ENCODE assay signal across 13 cellular contexts in the genomic region with DNA sequence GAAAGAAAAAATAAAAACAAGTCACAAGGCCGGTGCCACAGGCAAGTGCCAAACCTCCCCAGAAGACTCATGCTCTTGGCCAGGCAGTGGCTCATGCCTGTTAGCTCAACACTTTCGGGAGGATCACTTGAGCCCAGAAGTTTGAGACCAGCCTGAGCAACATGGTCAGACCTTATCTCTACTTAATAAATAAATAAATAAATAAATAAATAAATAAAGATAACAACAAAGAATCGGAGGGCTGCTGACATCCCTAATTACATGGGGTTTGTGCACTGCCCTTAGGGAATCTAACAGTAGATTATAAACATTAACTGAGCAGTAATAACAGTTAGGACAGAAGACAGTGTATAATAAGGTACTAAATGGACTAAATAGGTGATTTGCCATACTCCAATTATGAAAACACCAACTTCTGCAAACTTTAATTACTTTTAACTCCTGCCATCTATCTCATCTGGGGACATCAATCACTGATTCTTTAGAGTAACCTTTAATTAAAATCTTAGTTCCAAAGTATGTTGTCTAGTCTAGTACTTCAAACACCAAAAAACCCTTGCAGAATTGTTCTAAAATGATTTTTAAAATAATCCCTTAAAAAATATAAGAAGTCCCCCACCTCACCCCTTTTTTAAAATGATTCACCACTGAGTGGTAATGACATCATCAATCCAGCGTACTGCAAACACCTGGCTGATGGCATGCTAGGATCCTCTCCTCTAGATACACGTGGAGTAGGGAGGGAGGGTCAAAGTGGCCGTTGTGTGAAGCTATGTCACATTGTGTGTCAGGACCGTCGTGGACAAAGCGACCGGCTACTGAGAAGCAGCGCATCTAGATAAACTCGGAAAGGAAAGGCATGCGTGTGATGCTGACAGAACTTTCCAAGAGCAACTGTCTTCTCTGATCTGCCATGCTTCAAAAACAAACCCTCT. TPM values are rescaled to one million over a fixed set of nuclear protein-coding genes. Genes with fewer than 3 reads are reported as not detected.
DNase-seq lines count a peak whose midpoint lies in the region; ATAC-seq and TF ChIP-seq lines count a peak whose summit lies in the region.
"Had no signal": no experiment of that assay in that cellular context is flagged by ENCODE, and none has a peak within 500 bp of the region (broad histone marks: within the 10 kb centered on the region; RNA-seq: fewer than 3 reads in every experiment).

No MANE protein-coding gene starts in this region.

- intact Hi-C loops in CD14-positive monocyte (cut with micrococcal nuclease): no loop called here
- intact Hi-C loops in CD4-positive, alpha-beta memory T cell (cut with micrococcal nuclease): no loop called here
- intact Hi-C loops in OCI-LY7 (cut with micrococcal nuclease; ENCODE audit: unreplicated experiment): no loop called here

- CTCF ChIA-PET in CD4-positive, alpha-beta memory T cell (lab: Charles Lee; ENCODE audit: partially characterized antibody): no interaction called here
- CTCF ChIA-PET in OCI-LY7 (lab: Charles Lee; ENCODE audit: unreplicated experiment): interaction anchor here (0.5 kb wide), 1 partner anchor 465 kb away, joined by 4 read pairs; no protein-coding TSS in a partner anchor

- H3K27ac Mint-ChIP-seq in CD14-positive monocyte: peak overlapping the region in 5 of 7 donors; percentile 89 to 96 (median 95)
- peak overlapping the region; percentile 91 to 97 (median 95) for H3K27ac Mint-ChIP-seq in CD4-positive, alpha-beta memory T cell
- peak overlapping the region; percentile 91 to 97 (median 94) for H3K27ac Mint-ChIP-seq in immature natural killer cell

- peaks cover 0 to 4% (median 0%) of the 10 kb centered on the region in 3 donors for H3K27me3 Mint-ChIP-seq in CD14-positive monocyte (ENCODE audit: low read depth in 3 of 3)
- H3K27me3 Mint-ChIP-seq in CD4-positive, alpha-beta memory T cell: no peaks in the 10 kb centered on the region
- no peaks in the 10 kb centered on the region for H3K27me3 Mint-ChIP-seq in activated T-cell treated with anti-CD3 and anti-CD28 coated beads, Interleukin-2, amount 50 U/mL, for 4 hours (ENCODE audit: low read depth)
- peaks cover 0 to 24% (median 15%) of the 10 kb centered on the region in 3 donors for H3K27me3 Mint-ChIP-seq in immature natural killer cell (ENCODE audit: low read depth in 3 of 3)

- H3K9me3 Mint-ChIP-seq in CD14-positive monocyte (no peaks in the 10 kb centered on the region), immature natural killer cell (no peaks in the 10 kb centered on the region)
- H3K9me3 Mint-ChIP-seq in CD4-positive, alpha-beta memory T cell: peaks cover 0 to 5% (median 0%) of the 10 kb centered on the region in 8 donors
- no peaks in the 10 kb centered on the region for H3K9me3 Mint-ChIP-seq in activated T-cell treated with anti-CD3 and anti-CD28 coated beads, Interleukin-2, amount 50 U/mL, for 4 hours

- DNase-seq in CD14-positive monocyte (ENCODE audit: low spot score): no peak
- peak in 2 of 5 donors; percentile 41 to 76 for DNase-seq in CD4-positive, alpha-beta memory T cell
- DNase-seq in activated T-cell treated with anti-CD3 and anti-CD28 coated beads, Interleukin-2, amount 50 U/mL, for 4 hours: no peak
- DNase-seq in immature natural killer cell: no peak
- DNase-seq in NCI-H82 treated with DMSO at 0.1 percent for 48 hours (lab: John Stamatoyannopoulos, UW; ENCODE audit: unreplicated experiment): no peak
- no peak for DNase-seq in OCI-LY7 (ENCODE audit: low spot score)
- DNase-seq: colonic mucosa, NCI-H1048, NCI-H2171, SJCRH30 had no signal

- peak; percentile 49 to 57 for ATAC-seq in activated T-cell treated with anti-CD3 and anti-CD28 coated beads, Interleukin-2, amount 50 U/mL, for 4 hours
- no peak for ATAC-seq in GM21737 (IDR thresholded peaks at IDR 0.05; ENCODE audit: unreplicated experiment)

- no peak overlapping the region for H3K4me2 ChIP-seq in OCI-LY7 (ENCODE audit: low read length)

- POLR2A ChIA-PET in CD4-positive, alpha-beta memory T cell (lab: Charles Lee; ENCODE audit: partially characterized antibody): interaction anchor here (0.7 to 28.3 kb wide), 6 partner anchors 8 to 66 kb away, joined by 3 to 961 read pairs (median 4); partner anchors contain the start of gene CYTH1
- POLR2A ChIA-PET in OCI-LY7 (lab: Charles Lee): interaction anchor here (1.9 kb wide), 1 partner anchor 13 kb away, joined by 4 read pairs; no protein-coding TSS in a partner anchor

- H3K4me3 Mint-ChIP-seq in CD14-positive monocyte (no peak overlapping the region), immature natural killer cell (peak overlapping the region; percentile 46 to 86 (median 76))
- peak overlapping the region; percentile 69 to 88 (median 76) for H3K4me3 Mint-ChIP-seq in CD4-positive, alpha-beta memory T cell
- peak overlapping the region; percentile 64 for H3K4me3 Mint-ChIP-seq in activated T-cell treated with anti-CD3 and anti-CD28 coated beads, Interleukin-2, amount 50 U/mL, for 4 hours

- no peaks in the 10 kb centered on the region for H3K27me3 ChIP-seq in CD4-positive, alpha-beta memory T cell (ENCODE audit: insufficient read depth, low read length)
- H3K27me3 ChIP-seq: colonic mucosa, esophagus muscularis mucosa, SJCRH30 had no signal

- no peak overlapping the region for H2AFZ ChIP-seq in OCI-LY7 (ENCODE audit: low read length)

- peaks cover 85% of the 10 kb centered on the region for H3K4me1 Mint-ChIP-seq in CD14-positive monocyte
- H3K4me1 Mint-ChIP-seq in CD4-positive, alpha-beta memory T cell: peaks cover 62 to 92% (median 80%) of the 10 kb centered on the region in 4 donors
- peaks cover 86% of the 10 kb centered on the region for H3K4me1 Mint-ChIP-seq in activated T-cell treated with anti-CD3 and anti-CD28 coated beads, Interleukin-2, amount 50 U/mL, for 4 hours (ENCODE audit: low read depth)
- H3K4me1 Mint-ChIP-seq in immature natural killer cell: peaks cover 92 to 95% of the 10 kb centered on the region in 2 donors

- TF ChIP-seq CTCF in CD14-positive monocyte (IDR thresholded peaks at IDR 0.05): no peak
- no peak for TF ChIP-seq CTCF in OCI-LY7 (conservative IDR thresholded peaks at IDR 0.05; ENCODE audit: low read length)

- no TSS peak for BruUV-seq in OCI-LY7 (replicated peaks; lab: Mats Ljungman, UMichigan)

- H3K36me3 ChIP-seq in CD4-positive, alpha-beta memory T cell (ENCODE audit: insufficient read depth, low read length): no peaks in the 10 kb centered on the region
- H3K36me3 ChIP-seq in OCI-LY7 (ENCODE audit: insufficient read depth, low read length): no peaks in the 10 kb centered on the region
- H3K36me3 ChIP-seq: colonic mucosa, esophagus muscularis mucosa, SJCRH30 had no signal

- no peaks in the 10 kb centered on the region for H3K9me2 ChIP-seq in OCI-LY7 (ENCODE audit: insufficient read depth, low read length)

- H3K9me3 ChIP-seq in CD4-positive, alpha-beta memory T cell (ENCODE audit: control insufficient read depth in 1 of 2, low read length in 2 of 2): no peaks in the 10 kb centered on the region
- H3K9me3 ChIP-seq in OCI-LY7 (ENCODE audit: low read length): no peaks in the 10 kb centered on the region
- H3K9me3 ChIP-seq: colonic mucosa, esophagus muscularis mucosa, SJCRH30 had no signal

- H3K36me3 Mint-ChIP-seq in CD14-positive monocyte (peaks cover 10 to 20% of the 10 kb centered on the region in 2 donors), immature natural killer cell (peaks cover 0 to 4% (median 0%) of the 10 kb centered on the region in 3 donors)
- H3K36me3 Mint-ChIP-seq in CD4-positive, alpha-beta memory T cell: peaks cover 9 to 30% of the 10 kb centered on the region in 2 donors
- peaks cover 4% of the 10 kb centered on the region for H3K36me3 Mint-ChIP-seq in activated T-cell treated with anti-CD3 and anti-CD28 coated beads, Interleukin-2, amount 50 U/mL, for 4 hours (ENCODE audit: insufficient read depth)

- no peaks in the 10 kb centered on the region for H4K20me1 ChIP-seq in OCI-LY7 (ENCODE audit: insufficient read depth, low read length)

- no peak overlapping the region for H3K4me3 ChIP-seq in CD4-positive, alpha-beta memory T cell (ENCODE audit: low read length in 2 of 2)
- no peak overlapping the region for H3K4me3 ChIP-seq in OCI-LY7 (ENCODE audit: low read depth, low read length, poor library complexity, severe bottlenecking)
- H3K4me3 ChIP-seq: colonic mucosa, esophagus muscularis mucosa, SJCRH30 had no signal

- peak overlapping the region; percentile 55 for H3K27ac ChIP-seq in CD4-positive, alpha-beta memory T cell (ENCODE audit: low read depth, low read length)
- H3K27ac ChIP-seq in OCI-LY7 (ENCODE audit: low read depth, low read length, poor library complexity, severe bottlenecking): no peak overlapping the region
- H3K27ac ChIP-seq: C4-2B, colonic mucosa, esophagus muscularis mucosa, SJCRH30 had no signal

- H3K4me1 ChIP-seq in CD4-positive, alpha-beta memory T cell (ENCODE audit: insufficient read depth, low read length): peaks cover 96% of the 10 kb centered on the region
- H3K4me1 ChIP-seq in OCI-LY7 (ENCODE audit: insufficient read depth, low read length, poor library complexity, severe bottlenecking): peaks cover 66% of the 10 kb centered on the region
- H3K4me1 ChIP-seq: colonic mucosa had no signal

- H3K79me2 ChIP-seq in OCI-LY7 (ENCODE audit: insufficient read depth, low read depth, low read length): peaks cover 99% of the 10 kb centered on the region

RNA-seq across cellular contexts. Expression of gene CYTH1, which starts 28.5 kb away (rescaled TPM):
- 10 to 100 TPM; 68.6 to 80.9 TPM for polyA plus RNA-seq in CD14-positive monocyte
- 100 to 1,000 TPM; 380 to 390 TPM for total RNA-seq in CD4-positive, alpha-beta memory T cell
- 100 to 1,000 TPM; 271 to 370 TPM for polyA plus RNA-seq in CD4-positive, alpha-beta memory T cell
- 10 to 100 TPM; 55.9 to 99.3 (median 82.8) TPM for total RNA-seq in activated T-cell treated with anti-CD3 and anti-CD28 coated beads, Interleukin-2, amount 50 U/mL, for 4 hours
- polyA plus RNA-seq in immature natural killer cell: 100 to 1,000 TPM; 176 to 336 (median 233) TPM
- 73.0 and 88.1 TPM in 2 replicates for total RNA-seq in OCI-LY7 (2014; rRNA removed; shearing (Covaris generic))
- 148 and 156 TPM in 2 replicates for total RNA-seq in OCI-LY7 (2022)

Comparison
In these comparisons a context has a peak if more than half of its experiments do, and no peak if none do; other contexts are left out.
1. H3K4me3 Mint-ChIP-seq: peak in CD4-positive, alpha-beta memory T cell (8 of 8), activated T-cell treated with anti-CD3 and anti-CD28 coated beads, Interleukin-2, amount 50 U/mL, for 4 hours (single experiment) and immature natural killer cell (5 of 5); none in CD14-positive monocyte (0 of 2).
2. Peak in every context shown above with its lines, with median percentiles within 50 percentile points of each other: H3K27ac Mint-ChIP-seq.